Comparison of ENCODE assay signal across 9 cellular contexts in genomic region chr4:10006236-10006603, GRCh38. TPM values are rescaled to one million over a fixed set of nuclear protein-coding genes. Genes with fewer than 3 reads are reported as not detected.
DNase-seq lines count a peak whose midpoint lies in the region; ATAC-seq, FAIRE-seq and TF ChIP-seq lines count a peak whose summit lies in the region.
"Had no signal": no experiment of that assay in that cellular context is flagged by ENCODE, and none has a peak within 500 bp of the region (broad histone marks: within the 10 kb centered on the region; RNA-seq: fewer than 3 reads in every experiment).

No MANE protein-coding gene starts in this region.

- TF ChIP-seq CTCF in K562 (IDR thresholded peaks at IDR 0.05 in 2 of 3, conservative IDR thresholded peaks at IDR 0.05 in 1 of 3; ENCODE audit: insufficient read depth in 2 of 3, low read depth in 1 of 3, low read length in 3 of 3) = no peak
- no peak for TF ChIP-seq CTCF in left lung (IDR thresholded peaks at IDR 0.05)
- no peak for TF ChIP-seq CTCF in BE2C (IDR thresholded peaks at IDR 0.05; ENCODE audit: low read depth, low read length)

- no peaks in the 10 kb centered on the region for H3K36me3 ChIP-seq in K562 (ENCODE audit: control insufficient read depth, insufficient read depth, low read length)
- H3K36me3 ChIP-seq in left lung = no peaks in the 10 kb centered on the region
- H3K36me3 ChIP-seq in BE2C = no peaks in the 10 kb centered on the region

- CTCF ChIA-PET in K562 (lab: Yijun Ruan, JAX; ENCODE audit: low intra/inter-chr PET ratio) = no interaction called here

- BruUV-seq in K562 (replicated peaks; lab: Mats Ljungman, UMichigan) = no TSS peak

- H3K4me2 ChIP-seq in K562 (ENCODE audit: insufficient read depth, low read length) = no peak overlapping the region

- TF ChIP-seq POLR2A in K562 (conservative IDR thresholded peaks at IDR 0.05) = no peak

- no peak for TF ChIP-seq RAD21 in K562 (CRISPR knock-in tag; conservative IDR thresholded peaks at IDR 0.05 in 1 of 2, IDR thresholded peaks at IDR 0.05 in 1 of 2)

- no peak overlapping the region for H3K9ac ChIP-seq in K562 (ENCODE audit: insufficient read depth in 1 of 2, low read depth in 2 of 2, low read length in 2 of 2)

- H3K4me1 Mint-ChIP-seq in activated naive CD8-positive, alpha-beta T cell treated with anti-CD3 and anti-CD28 coated beads, Interleukin-2, amount 50 U/mL, for 24 hours = peaks cover 47% of the 10 kb centered on the region
- peaks cover 34% of the 10 kb centered on the region for H3K4me1 Mint-ChIP-seq in stimulated activated effector memory CD8-positive, alpha-beta T cell treated with anti-CD3 and anti-CD28 coated beads, Interleukin-12 subunit alpha, Interleukin-12 subunit beta, amount 100 ng/mL, for 72 hours

- no peak for TF ChIP-seq EP300 in K562 (IDR thresholded peaks at IDR 0.05; ENCODE audit: low read length)

- H3K4me3 ChIP-seq in K562 (no peak overlapping the region), left lung (no peak overlapping the region), BE2C (ENCODE audit: low read depth, low read length) (no peak overlapping the region)

- in situ Hi-C loops in KBM-7 (cut with MboI; ENCODE audit: low pct_unique_long_range_greater_than_20kb, low sequenced_read_pairs) = no loop called here
- in situ Hi-C loops in K562 (cut with MboI) = no loop called here

- no peaks in the 10 kb centered on the region for H3K27me3 Mint-ChIP-seq in activated naive CD8-positive, alpha-beta T cell treated with anti-CD3 and anti-CD28 coated beads, Interleukin-2, amount 50 U/mL, for 24 hours

- no peaks in the 10 kb centered on the region for H3K36me3 Mint-ChIP-seq in activated naive CD8-positive, alpha-beta T cell treated with anti-CD3 and anti-CD28 coated beads, Interleukin-2, amount 50 U/mL, for 24 hours (ENCODE audit: low read depth)
- no peaks in the 10 kb centered on the region for H3K36me3 Mint-ChIP-seq in stimulated activated effector memory CD8-positive, alpha-beta T cell treated with anti-CD3 and anti-CD28 coated beads, Interleukin-12 subunit alpha, Interleukin-12 subunit beta, amount 100 ng/mL, for 72 hours

- H3K9me3 Mint-ChIP-seq in activated naive CD8-positive, alpha-beta T cell treated with anti-CD3 and anti-CD28 coated beads, Interleukin-2, amount 50 U/mL, for 24 hours = no peaks in the 10 kb centered on the region
- no peaks in the 10 kb centered on the region for H3K9me3 Mint-ChIP-seq in stimulated activated effector memory CD8-positive, alpha-beta T cell treated with anti-CD3 and anti-CD28 coated beads, Interleukin-12 subunit alpha, Interleukin-12 subunit beta, amount 100 ng/mL, for 72 hours

- H3K4me3 Mint-ChIP-seq in activated naive CD8-positive, alpha-beta T cell treated with anti-CD3 and anti-CD28 coated beads, Interleukin-2, amount 50 U/mL, for 24 hours = no peak overlapping the region
- H3K4me3 Mint-ChIP-seq in stimulated activated effector memory CD8-positive, alpha-beta T cell treated with anti-CD3 and anti-CD28 coated beads, Interleukin-12 subunit alpha, Interleukin-12 subunit beta, amount 100 ng/mL, for 72 hours = no peak overlapping the region

- no peak overlapping the region for H2AFZ ChIP-seq in K562 (ENCODE audit: low read depth, low read length)

- intact Hi-C loops in K562 (cut with micrococcal nuclease) (no loop called here), left lung (cut with DNase I) (no loop called here)

- ATAC-seq in K562 (no peak), left lung (peak; percentile 93)
- ATAC-seq in activated naive CD8-positive, alpha-beta T cell treated with anti-CD3 and anti-CD28 coated beads, Interleukin-2, amount 50 U/mL, for 24 hours = no peak
- ATAC-seq in stimulated activated effector memory CD8-positive, alpha-beta T cell treated with anti-CD3 and anti-CD28 coated beads, Interleukin-12 subunit alpha, Interleukin-12 subunit beta, amount 100 ng/mL, for 72 hours = no peak

- no peaks in the 10 kb centered on the region for H3K9me3 ChIP-seq in K562 (replicated peaks; ENCODE audit: control insufficient read depth, insufficient read depth, low read depth, low read length)
- H3K9me3 ChIP-seq in left lung = no peaks in the 10 kb centered on the region
- no peaks in the 10 kb centered on the region for H3K9me3 ChIP-seq in BE2C

- no peaks in the 10 kb centered on the region for H4K20me1 ChIP-seq in K562 (replicated peaks; ENCODE audit: control insufficient read depth, insufficient read depth, low read length)

- POLR2A ChIA-PET in K562 (lab: Yijun Ruan, JAX) = no interaction called here

- H3K27ac ChIP-seq in K562 (ENCODE audit: extremely low read depth, low read depth, low read length) = no peak overlapping the region
- H3K27ac ChIP-seq in left lung = peak overlapping the region; percentile 77 to 88

- H3K9me1 ChIP-seq in K562 (ENCODE audit: control insufficient read depth, insufficient read depth, low read length) = no peaks in the 10 kb centered on the region

- no peaks in the 10 kb centered on the region for H3K79me2 ChIP-seq in K562 (ENCODE audit: control insufficient read depth, insufficient read depth, low read length)

- DNase-seq in DMS53 (lab: John Stamatoyannopoulos, UW) = peak; percentile 38
- DNase-seq in DMS53 treated with DMSO at 0.1 percent for 48 hours (lab: John Stamatoyannopoulos, UW; ENCODE audit: unreplicated experiment) = no peak
- peak; percentile 72 for DNase-seq in KBM-7
- no peak for DNase-seq in K562 (ENCODE audit: extremely low read depth in 1 of 4, low spot score in 3 of 4)
- peak in 1 of 2 donors; percentile 57 for DNase-seq in left lung
- DNase-seq in BE2C = no peak
- DNase-seq in activated naive CD8-positive, alpha-beta T cell treated with anti-CD3 and anti-CD28 coated beads, Interleukin-2, amount 50 U/mL, for 24 hours = no peak
- DNase-seq in stimulated activated effector memory CD8-positive, alpha-beta T cell treated with anti-CD3 and anti-CD28 coated beads, Interleukin-12 subunit alpha, Interleukin-12 subunit beta, amount 100 ng/mL, for 72 hours (ENCODE audit: low spot score in 2 of 2) = no peak

- FAIRE-seq in K562 (lab: Jason Lieb, UNC) = no peak
- FAIRE-seq: A204.1 had no signal

- H3K27me3 ChIP-seq in K562 (ENCODE audit: control insufficient read depth in 2 of 2, insufficient read depth in 2 of 2, low read length in 2 of 2) (peaks cover 2 to 22% of the 10 kb centered on the region in 2 experiments; a peak in 2 of 5 replicates), left lung (no peaks in the 10 kb centered on the region), BE2C (no peaks in the 10 kb centered on the region)

- H3K27ac Mint-ChIP-seq in activated naive CD8-positive, alpha-beta T cell treated with anti-CD3 and anti-CD28 coated beads, Interleukin-2, amount 50 U/mL, for 24 hours = no peak overlapping the region
- H3K27ac Mint-ChIP-seq in stimulated activated effector memory CD8-positive, alpha-beta T cell treated with anti-CD3 and anti-CD28 coated beads, Interleukin-12 subunit alpha, Interleukin-12 subunit beta, amount 100 ng/mL, for 72 hours = no peak overlapping the region

- H3K4me1 ChIP-seq in K562 (replicated peaks in 1 of 2; ENCODE audit: control insufficient read depth in 2 of 2, insufficient read depth in 2 of 2, low read length in 2 of 2) (no peaks in the 10 kb centered on the region; a peak in 1 of 5 replicates), left lung (peaks cover 32 to 39% of the 10 kb centered on the region in 2 donors), BE2C (peaks cover 37% of the 10 kb centered on the region)

- 1% methylated on average over 6 of the region's 6 CpGs for whole genome bisulfite sequencing in K562 (ENCODE audit: insufficient coverage, low coverage, missing lambda C conversion rate)

TF ChIP-seq in K562, 482 proteins besides CTCF, POLR2A, EP300 and RAD21:
- TF ChIP-seq ZNF507 (tag; conservative IDR thresholded peaks at IDR 0.05) = no peak
- 0 out of 2 replicates have a peak, but pooled peaks have one; percentile 23 for TF ChIP-seq SPI1 (IDR thresholded peaks at IDR 0.05; ENCODE audit: borderline replicate concordance, low read depth, low read length)

RNA-seq across cellular contexts. Expression of gene SLC2A9, which starts 15.1 kb away (rescaled TPM):
- 0.53 and 2.7 TPM in 2 replicates for total RNA-seq in K562 (2011; cell fraction: chromatin; rRNA removed; ENCODE audit: low replicate concordance)
- 1.2 and 1.8 TPM in 2 replicates for total RNA-seq in K562 (2011; cell fraction: nucleolus; rRNA removed)
- 0.88 and 2.0 TPM in 2 replicates for total RNA-seq in K562 (2011; cell fraction: nucleoplasm; rRNA removed)
- total RNA-seq in K562 (2014; rRNA removed) (0.57 and 1.3 TPM in 2 replicates), K562 (2014; rRNA removed; fragmentation: Illumina TruSeq; extraction: Trizol) (0.15 and 0.51 TPM in 2 replicates), K562 (2015; rRNA removed; fragmentation: Illumina TruSeq; extraction: Trizol) (0.23 and 0.36 TPM in 2 replicates), K562 (2021) (0.49 and 0.60 TPM in 2 replicates), left lung (10 to 100 TPM; 10.6 to 19.0 TPM)
- polyA plus RNA-seq in K562 (2011; rRNA removed) (0.31 and 0.52 TPM in 2 replicates), K562 (2014; fragmentation: Illumina TruSeq; extraction: Trizol) (0.37 and 0.86 TPM in 2 replicates), K562 (2014; fragmentation: Nextera tagmentation; extraction: Ambion mirVana) (under 1 TPM; 0.76 to 0.79 TPM), K562 (2014; rRNA removed) (0.78 and 1.9 TPM in 2 replicates)
- 0.24 and 0.30 TPM in 2 replicates for polyA plus RNA-seq in K562 (2011; cell fraction: cytosol; rRNA removed)
- 0.70 and 1.9 TPM in 2 replicates for polyA plus RNA-seq in K562 (2011; cell fraction: nucleus; rRNA removed)
- 0.76 and 0.96 TPM in 2 replicates for polyA plus RNA-seq in K562 (2012)
- 0.25 and 0.33 TPM in 2 replicates for polyA minus RNA-seq in K562 (2011; rRNA and poly(A)+ RNA removed)
- not detected in 2 replicates for polyA minus RNA-seq in K562 (2011; cell fraction: cytosol; rRNA and poly(A)+ RNA removed)
- 2.6 TPM in 2 replicates for polyA minus RNA-seq in K562 (2011; cell fraction: nucleus; rRNA and poly(A)+ RNA removed)
- polyA plus RNA-seq in BE2C (2012; ENCODE audit: insufficient read depth, insufficient read length, low read depth) = not detected

Comparison
In these comparisons a context has a peak if more than half of its experiments do, and no peak if none do; other contexts are left out.
1. DNase-seq: peak in DMS53 (single experiment) and KBM-7 (single experiment); none in DMS53 treated with DMSO at 0.1 percent for 48 hours (single experiment), K562 (0 of 4), BE2C (single experiment), activated naive CD8-positive, alpha-beta T cell treated with anti-CD3 and anti-CD28 coated beads, Interleukin-2, amount 50 U/mL, for 24 hours (single experiment) and stimulated activated effector memory CD8-positive, alpha-beta T cell treated with anti-CD3 and anti-CD28 coated beads, Interleukin-12 subunit alpha, Interleukin-12 subunit beta, amount 100 ng/mL, for 72 hours (0 of 2).